ENCODE assay signal across 1 cellular context in the genomic region with DNA sequence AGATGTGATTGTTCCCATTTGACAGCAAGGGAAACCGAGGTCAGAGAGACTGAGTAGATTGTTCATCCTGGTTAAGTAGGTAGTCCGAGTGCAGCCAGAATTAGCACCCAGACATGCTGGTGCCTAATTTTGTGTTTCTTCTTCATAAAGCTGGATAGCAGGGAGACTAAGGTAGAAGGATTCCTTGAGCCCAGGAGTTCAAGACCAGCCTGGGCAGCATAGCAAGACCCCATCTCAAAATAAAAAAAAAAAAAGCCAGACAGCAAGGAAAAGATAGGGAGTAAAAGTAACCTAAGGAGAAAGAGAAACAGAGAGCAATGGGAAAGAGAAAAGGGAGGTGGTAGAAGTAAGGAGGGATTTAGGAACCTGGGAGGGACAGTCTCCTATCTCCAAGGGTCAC.
TF ChIP-seq lines count a peak whose summit lies in the region.

No MANE protein-coding gene starts in this region.

TF ChIP-seq in H1, 55 proteins besides CTCF, POLR2A, EP300 and RAD21:
- no peak for TF ChIP-seq BACH1 (IDR thresholded peaks at IDR 0.05; ENCODE audit: low read length)
- no peak for TF ChIP-seq NRF1 (IDR thresholded peaks at IDR 0.05; ENCODE audit: low read depth, low read length)
- no peak for TF ChIP-seq KDM1A (IDR thresholded peaks at IDR 0.05; ENCODE audit: borderline replicate concordance, low read length)
- TF ChIP-seq KDM4A (IDR thresholded peaks at IDR 0.05; ENCODE audit: low read depth, low read length, severe bottlenecking) = no peak
- TF ChIP-seq PHF8 (conservative IDR thresholded peaks at IDR 0.05; ENCODE audit: low read depth, low read length) = no peak
- TF ChIP-seq JUN (IDR thresholded peaks at IDR 0.05; ENCODE audit: low read depth, low read length) = no peak
- no peak for TF ChIP-seq SP1 (IDR thresholded peaks at IDR 0.05; ENCODE audit: low read depth, low read length)
- TF ChIP-seq POU5F1 (IDR thresholded peaks at IDR 0.05; ENCODE audit: low read depth, low read length) = no peak
- TF ChIP-seq KDM5A (IDR thresholded peaks at IDR 0.05; ENCODE audit: low read length) = no peak
- no peak for TF ChIP-seq BRCA1 (IDR thresholded peaks at IDR 0.05; ENCODE audit: low read depth, low read length)
- no peak for TF ChIP-seq CBX8 (IDR thresholded peaks at IDR 0.05; ENCODE audit: borderline replicate concordance, low read depth, low read length)
- no peak for TF ChIP-seq SAP30 (IDR thresholded peaks at IDR 0.05; ENCODE audit: insufficient read depth, insufficient replicate concordance, low read length)
- no peak for TF ChIP-seq RNF2 (IDR thresholded peaks at IDR 0.05; ENCODE audit: borderline replicate concordance, low read depth, low read length, missing control alignments, poor library complexity, severe bottlenecking)
- TF ChIP-seq EZH2 (IDR thresholded peaks at IDR 0.05; ENCODE audit: low read depth, low read length, severe bottlenecking) = no peak
- no peak for TF ChIP-seq POLR2AphosphoS5 (IDR thresholded peaks at IDR 0.05; ENCODE audit: low read depth, low read length)
- TF ChIP-seq CREB1 (IDR thresholded peaks at IDR 0.05) = no peak
- TF ChIP-seq EGR1 (IDR thresholded peaks at IDR 0.05; ENCODE audit: borderline replicate concordance, low read depth, low read length) = no peak
- TF ChIP-seq CHD1 (IDR thresholded peaks at IDR 0.05; ENCODE audit: low read depth, low read length) = no peak
- TF ChIP-seq CEBPB (IDR thresholded peaks at IDR 0.05; ENCODE audit: low read depth, low read length) = no peak
